ENCODE assay signal across 13 cellular contexts in genomic region chr2:197207106-197207505, GRCh38.
DNase-seq lines count a peak whose midpoint lies in the region; ATAC-seq and TF ChIP-seq lines count a peak whose summit lies in the region.
"Had no signal": no experiment of that assay in that cellular context is flagged by ENCODE, and none has a peak within 500 bp of the region (broad histone marks: within the 10 kb centered on the region; RNA-seq: fewer than 3 reads in every experiment).

No MANE protein-coding gene starts in this region.

- H3K4me3 ChIP-seq in esophagus muscularis mucosa = no peak overlapping the region
- H3K4me3 ChIP-seq: gastroesophageal sphincter had no signal

- no peak for TF ChIP-seq EP300 in esophagus muscularis mucosa (IDR thresholded peaks at IDR 0.05)

- no peaks in the 10 kb centered on the region for H3K36me3 ChIP-seq in esophagus muscularis mucosa
- H3K36me3 ChIP-seq: gastroesophageal sphincter had no signal

- peaks cover 4 to 75% (median 65%) of the 10 kb centered on the region in 4 donors for H3K4me1 ChIP-seq in esophagus muscularis mucosa

- peaks cover 33% of the 10 kb centered on the region for H3K36me3 Mint-ChIP-seq in activated T-cell treated with anti-CD3 and anti-CD28 coated beads, Interleukin-2, amount 50 U/mL, for 24 hours (ENCODE audit: low read depth)
- peaks cover 9% of the 10 kb centered on the region for H3K36me3 Mint-ChIP-seq in T-helper 17 cell (ENCODE audit: low read depth)

- TF ChIP-seq POLR2A in esophagus muscularis mucosa (IDR thresholded peaks at IDR 0.05; ENCODE audit: low read depth) = no peak

- no peaks in the 10 kb centered on the region for H3K9me3 ChIP-seq in T-helper 17 cell (ENCODE audit: control insufficient read depth, low read length, poor library complexity, severe bottlenecking)
- H3K9me3 ChIP-seq in esophagus muscularis mucosa = no peaks in the 10 kb centered on the region
- H3K9me3 ChIP-seq: gastroesophageal sphincter had no signal

- ATAC-seq in T-helper 17 cell (no peak), HG02678 (IDR thresholded peaks at IDR 0.05; ENCODE audit: unreplicated experiment) (no peak)
- no peak for ATAC-seq in stimulated activated naive CD8-positive, alpha-beta T cell treated with anti-CD3 and anti-CD28 coated beads, Interleukin-15, amount 100 ng/mL, for 72 hours
- ATAC-seq: gastroesophageal sphincter had no signal

- intact Hi-C loops in esophagus muscularis mucosa (cut with DNase I) = no loop called here

- H3K4me1 Mint-ChIP-seq in activated T-cell treated with anti-CD3 and anti-CD28 coated beads, Interleukin-2, amount 50 U/mL, for 24 hours (ENCODE audit: low read depth) = peaks cover 96% of the 10 kb centered on the region
- peaks cover 79% of the 10 kb centered on the region for H3K4me1 Mint-ChIP-seq in T-helper 17 cell
- H3K4me1 Mint-ChIP-seq in stimulated activated naive CD8-positive, alpha-beta T cell treated with anti-CD3 and anti-CD28 coated beads, Interleukin-15, amount 100 ng/mL, for 72 hours = peaks cover 94% of the 10 kb centered on the region

- H3K27ac Mint-ChIP-seq in activated T-cell treated with anti-CD3 and anti-CD28 coated beads, Interleukin-2, amount 50 U/mL, for 24 hours = peak overlapping the region; percentile 97
- peak overlapping the region; percentile 97 for H3K27ac Mint-ChIP-seq in T-helper 17 cell
- H3K27ac Mint-ChIP-seq in stimulated activated naive CD8-positive, alpha-beta T cell treated with anti-CD3 and anti-CD28 coated beads, Interleukin-15, amount 100 ng/mL, for 72 hours = peak overlapping the region; percentile 93 to 97

- H3K27me3 Mint-ChIP-seq in activated T-cell treated with anti-CD3 and anti-CD28 coated beads, Interleukin-2, amount 50 U/mL, for 24 hours = no peaks in the 10 kb centered on the region
- H3K27me3 Mint-ChIP-seq in T-helper 17 cell = no peaks in the 10 kb centered on the region
- no peaks in the 10 kb centered on the region for H3K27me3 Mint-ChIP-seq in stimulated activated naive CD8-positive, alpha-beta T cell treated with anti-CD3 and anti-CD28 coated beads, Interleukin-15, amount 100 ng/mL, for 72 hours

- H3K4me3 Mint-ChIP-seq in activated T-cell treated with anti-CD3 and anti-CD28 coated beads, Interleukin-2, amount 50 U/mL, for 24 hours = peak overlapping the region; percentile 51
- peak overlapping the region; percentile 80 for H3K4me3 Mint-ChIP-seq in T-helper 17 cell
- peak overlapping the region; percentile 70 to 75 for H3K4me3 Mint-ChIP-seq in stimulated activated naive CD8-positive, alpha-beta T cell treated with anti-CD3 and anti-CD28 coated beads, Interleukin-15, amount 100 ng/mL, for 72 hours

- WGBS in esophagus muscularis mucosa = 63% methylated on average over 2 of the region's 2 CpGs

- TF ChIP-seq CTCF in esophagus muscularis mucosa (IDR thresholded peaks at IDR 0.05) = no peak

- H3K9me3 Mint-ChIP-seq in activated T-cell treated with anti-CD3 and anti-CD28 coated beads, Interleukin-2, amount 50 U/mL, for 24 hours = no peaks in the 10 kb centered on the region
- H3K9me3 Mint-ChIP-seq in stimulated activated naive CD8-positive, alpha-beta T cell treated with anti-CD3 and anti-CD28 coated beads, Interleukin-15, amount 100 ng/mL, for 72 hours = peaks cover 0 to 3% of the 10 kb centered on the region in 2 donors

- H3K27ac ChIP-seq in esophagus muscularis mucosa (replicated peaks in 1 of 4) = peak overlapping the region in 2 of 4 donors; percentile 13 to 28

- no peak for DNase-seq in activated T-cell treated with anti-CD3 and anti-CD28 coated beads, Interleukin-2, amount 50 U/mL, for 24 hours
- DNase-seq in activated T-cell treated with anti-CD3 and anti-CD28 coated beads, Interleukin-2, amount 50 U/mL, for 48 hours = no peak
- DNase-seq in T-helper 17 cell (no peak), esophagus muscularis mucosa (ENCODE audit: extremely low spot score) (peak; percentile 55), mucosa of gallbladder (ENCODE audit: low spot score) (no peak), NCI-H1417 (lab: John Stamatoyannopoulos, UW) (no peak)
- DNase-seq in stimulated activated naive CD8-positive, alpha-beta T cell treated with anti-CD3 and anti-CD28 coated beads, Interleukin-15, amount 100 ng/mL, for 72 hours = no peak
- DNase-seq: ACHN; DND-41; effector CD8-positive, alpha-beta T cell; NCI-H1694 had no signal

- H3K27me3 ChIP-seq in esophagus muscularis mucosa = no peaks in the 10 kb centered on the region
- H3K27me3 ChIP-seq: gastroesophageal sphincter had no signal
